ENCODE assay signal across 21 cellular contexts in genomic region chr11:113248702-113249490, GRCh38.
DNase-seq lines count a peak whose midpoint lies in the region; FAIRE-seq and TF ChIP-seq lines count a peak whose summit lies in the region.
"Had no signal": no experiment of that assay in that cellular context is flagged by ENCODE, and none has a peak within 500 bp of the region (broad histone marks: within the 10 kb centered on the region; RNA-seq: fewer than 3 reads in every experiment).

No MANE protein-coding gene starts in this region.

- H3K9ac ChIP-seq in BLaER1 treated with 17β-estradiol and CSF1 and Interleukin-3, amounts not matched to agents 10 nM and 100 nM, result peak overlapping the region in 1 of 11 experiments; percentile 40; a peak in 2 of 22 replicates
- H3K9ac ChIP-seq in astrocyte (ENCODE audit: low read length) (no peak overlapping the region), neural progenitor cell (no peak overlapping the region)

- H3K4me3 Mint-ChIP-seq in astrocyte (ENCODE audit: unreplicated experiment) (no peak overlapping the region), neural progenitor cell (no peak overlapping the region)
- no peak overlapping the region for H3K4me3 Mint-ChIP-seq in activated CD4-positive, alpha-beta memory T cell treated with anti-CD3 and anti-CD28 coated beads for 36 hours
- H3K4me3 Mint-ChIP-seq: HFFc6; natural killer cell treated with Interleukin-12 subunit alpha and Interleukin-12 subunit beta and Interleukin-15 and Interleukin-18, amount 100 ng/mL, for 72 hours had no signal

- H2AFZ ChIP-seq in astrocyte (ENCODE audit: low read depth, low read length) (no peak overlapping the region), neural progenitor cell (replicated peaks) (no peak overlapping the region)

- H3K27ac ChIP-seq in BLaER1 treated with 17β-estradiol and CSF1 and Interleukin-3, amounts not matched to agents 10 nM and 100 nM, result peak overlapping the region in 4 of 11 experiments; percentile 16 to 58 (median 41); a peak in 5 of 22 replicates
- H3K27ac ChIP-seq in astrocyte (ENCODE audit: low read depth, low read length) (no peak overlapping the region), neural progenitor cell (no peak overlapping the region)
- H3K27ac ChIP-seq: stomach had no signal

- POLR2A ChIA-PET in activated CD4-positive, alpha-beta memory T cell treated with anti-CD3 and anti-CD28 coated beads for 36 hours (lab: Charles Lee), result interaction anchor here (0.7 kb wide), 1 partner anchor 728 kb away, joined by 4 read pairs; no protein-coding TSS in a partner anchor

- FAIRE-seq in astrocyte (lab: Jason Lieb, UNC), result no peak
- FAIRE-seq: A204.1, GM18507 had no signal

- H3K36me3 Mint-ChIP-seq in astrocyte (ENCODE audit: low read depth, unreplicated experiment) (no peaks in the 10 kb centered on the region), neural progenitor cell (no peaks in the 10 kb centered on the region)
- no peaks in the 10 kb centered on the region for H3K36me3 Mint-ChIP-seq in activated CD4-positive, alpha-beta memory T cell treated with anti-CD3 and anti-CD28 coated beads for 36 hours

- intact Hi-C loops in activated CD4-positive, alpha-beta memory T cell treated with anti-CD3 and anti-CD28 coated beads for 36 hours (cut with micrococcal nuclease), result no loop called here

- CTCF ChIA-PET in activated CD4-positive, alpha-beta memory T cell treated with anti-CD3 and anti-CD28 coated beads for 36 hours (lab: Charles Lee), result interaction anchor here (0.9 to 1.3 kb wide), 3 partner anchors 10 to 661 kb away, joined by 3 to 5 read pairs (median 3); no protein-coding TSS in a partner anchor

- peaks cover 12% of the 10 kb centered on the region for H3K27me3 Mint-ChIP-seq in astrocyte (ENCODE audit: low read depth, unreplicated experiment)
- peaks cover 2% of the 10 kb centered on the region for H3K27me3 Mint-ChIP-seq in neural progenitor cell (ENCODE audit: insufficient read depth, low read depth)
- peaks cover 24% of the 10 kb centered on the region for H3K27me3 Mint-ChIP-seq in activated CD4-positive, alpha-beta memory T cell treated with anti-CD3 and anti-CD28 coated beads for 36 hours
- H3K27me3 Mint-ChIP-seq: natural killer cell treated with Interleukin-12 subunit alpha and Interleukin-12 subunit beta and Interleukin-15 and Interleukin-18, amount 100 ng/mL, for 72 hours had no signal

- TF ChIP-seq CTCF in astrocyte (IDR thresholded peaks at IDR 0.05; ENCODE audit: insufficient read depth, low read depth, low read length), result no peak
- no peak for TF ChIP-seq CTCF in neural progenitor cell (IDR thresholded peaks at IDR 0.05)

- DNase-seq in NOMO-1 treated with DMSO at 0.1 percent for 48 hours (lab: John Stamatoyannopoulos, UW; ENCODE audit: unreplicated experiment) (peak; percentile 35), NOMO-1 treated with dmso at 0.1 percent for 144 hours (lab: John Stamatoyannopoulos, UW; ENCODE audit: unreplicated experiment) (no peak), astrocyte (ENCODE audit: low read depth) (no peak), neural progenitor cell (ENCODE audit: low spot score) (no peak), globus pallidus (ENCODE audit: low spot score) (no peak), KG1 (lab: John Stamatoyannopoulos, UW) (no peak)
- no peak for DNase-seq in activated CD4-positive, alpha-beta memory T cell treated with anti-CD3 and anti-CD28 coated beads for 36 hours
- DNase-seq: activated CD4-positive, alpha-beta T cell treated with anti-CD3 and anti-CD28 coated beads for 4 hours; activated naive CD4-positive, alpha-beta T cell treated with anti-CD3 and anti-CD28 coated beads, Interleukin-2, amount 50 U/mL, for 16 hours; HFFc6; IMR-90; left colon; MG63; NCI-H1436 treated with DMSO at 0.1 percent for 48 hours; stomach had no signal

- no peaks in the 10 kb centered on the region for H3K27me3 ChIP-seq in BLaER1 treated with 17β-estradiol and CSF1 and Interleukin-3, amounts not matched to agents 10 nM and 100 nM
- H3K27me3 ChIP-seq in astrocyte (ENCODE audit: insufficient read depth, low read length) (peaks cover 4% of the 10 kb centered on the region), neural progenitor cell (no peaks in the 10 kb centered on the region)
- H3K27me3 ChIP-seq: BE2C, MG63, stomach had no signal

- H3K9me3 Mint-ChIP-seq in astrocyte (ENCODE audit: unreplicated experiment) (no peaks in the 10 kb centered on the region), neural progenitor cell (no peaks in the 10 kb centered on the region)
- no peaks in the 10 kb centered on the region for H3K9me3 Mint-ChIP-seq in activated CD4-positive, alpha-beta memory T cell treated with anti-CD3 and anti-CD28 coated beads for 36 hours
- H3K9me3 Mint-ChIP-seq: HFFc6; natural killer cell treated with Interleukin-12 subunit alpha and Interleukin-12 subunit beta and Interleukin-15 and Interleukin-18, amount 100 ng/mL, for 72 hours had no signal

- H3K27ac Mint-ChIP-seq in astrocyte (ENCODE audit: unreplicated experiment), result peak overlapping the region; percentile 58
- peak overlapping the region; percentile 44 for H3K27ac Mint-ChIP-seq in neural progenitor cell
- no peak overlapping the region for H3K27ac Mint-ChIP-seq in activated CD4-positive, alpha-beta memory T cell treated with anti-CD3 and anti-CD28 coated beads for 36 hours
- H3K27ac Mint-ChIP-seq: HFFc6; natural killer cell treated with Interleukin-12 subunit alpha and Interleukin-12 subunit beta and Interleukin-15 and Interleukin-18, amount 100 ng/mL, for 72 hours had no signal

- H3K79me2 ChIP-seq in astrocyte (ENCODE audit: insufficient read depth, low read length) (no peaks in the 10 kb centered on the region), neural progenitor cell (ENCODE audit: low read depth) (no peaks in the 10 kb centered on the region)

- no peak overlapping the region for H3K4me3 ChIP-seq in BLaER1 treated with 17β-estradiol and CSF1 and Interleukin-3, amounts not matched to agents 10 nM and 100 nM
- no peak overlapping the region for H3K4me3 ChIP-seq in astrocyte (ENCODE audit: insufficient read depth, low read depth, low read length)
- no peak overlapping the region for H3K4me3 ChIP-seq in neural progenitor cell
- H3K4me3 ChIP-seq: MG63, skin epidermis, stomach had no signal

- H3K4me1 ChIP-seq in BLaER1 treated with 17β-estradiol and CSF1 and Interleukin-3, amounts not matched to agents 10 nM and 100 nM, result peaks cover 12 to 30% (median 22%) of the 10 kb centered on the region in 10 experiments
- no peaks in the 10 kb centered on the region for H3K4me1 ChIP-seq in astrocyte (ENCODE audit: insufficient read depth, low read length)
- H3K4me1 ChIP-seq in neural progenitor cell, result peaks cover 44% of the 10 kb centered on the region

- peak overlapping the region; percentile 24 to 81 (median 66) for H3K4me2 ChIP-seq in BLaER1 treated with 17β-estradiol and CSF1 and Interleukin-3, amounts not matched to agents 10 nM and 100 nM
- no peak overlapping the region for H3K4me2 ChIP-seq in astrocyte (ENCODE audit: low read length)
- peak overlapping the region; percentile 46 for H3K4me2 ChIP-seq in neural progenitor cell

- H3K9me3 ChIP-seq in BLaER1 treated with 17β-estradiol and CSF1 and Interleukin-3, amounts not matched to agents 10 nM and 100 nM (replicated peaks in 1 of 11), result no peaks in the 10 kb centered on the region
- H3K9me3 ChIP-seq in astrocyte (ENCODE audit: insufficient read depth, low read depth, low read length) (peaks cover 3% of the 10 kb centered on the region), neural progenitor cell (ENCODE audit: low read depth) (no peaks in the 10 kb centered on the region)
- H3K9me3 ChIP-seq: BE2C, MG63, stomach had no signal

- H4K20me1 ChIP-seq in BLaER1 treated with 17β-estradiol and CSF1 and Interleukin-3, amounts not matched to agents 10 nM and 100 nM, result no peaks in the 10 kb centered on the region
- H4K20me1 ChIP-seq in astrocyte (ENCODE audit: insufficient read depth, low read length) (no peaks in the 10 kb centered on the region), neural progenitor cell (ENCODE audit: low read depth) (no peaks in the 10 kb centered on the region)

- no peaks in the 10 kb centered on the region for H3K36me3 ChIP-seq in BLaER1 treated with 17β-estradiol and CSF1 and Interleukin-3, amounts not matched to agents 10 nM and 100 nM
- no peaks in the 10 kb centered on the region for H3K36me3 ChIP-seq in astrocyte (ENCODE audit: insufficient read depth, low read length)
- H3K36me3 ChIP-seq in neural progenitor cell, result no peaks in the 10 kb centered on the region
- H3K36me3 ChIP-seq: MG63 had no signal

- H3F3A ChIP-seq in neural progenitor cell (ENCODE audit: low read depth), result peaks cover 19% of the 10 kb centered on the region

- peaks cover 13% of the 10 kb centered on the region for H3K4me1 Mint-ChIP-seq in astrocyte (ENCODE audit: low read depth, unreplicated experiment)
- peaks cover 50% of the 10 kb centered on the region for H3K4me1 Mint-ChIP-seq in neural progenitor cell
- peaks cover 3% of the 10 kb centered on the region for H3K4me1 Mint-ChIP-seq in activated CD4-positive, alpha-beta memory T cell treated with anti-CD3 and anti-CD28 coated beads for 36 hours (ENCODE audit: low read depth)
